Comparison of ENCODE assay signal across 1 cellular context in the genomic region with DNA sequence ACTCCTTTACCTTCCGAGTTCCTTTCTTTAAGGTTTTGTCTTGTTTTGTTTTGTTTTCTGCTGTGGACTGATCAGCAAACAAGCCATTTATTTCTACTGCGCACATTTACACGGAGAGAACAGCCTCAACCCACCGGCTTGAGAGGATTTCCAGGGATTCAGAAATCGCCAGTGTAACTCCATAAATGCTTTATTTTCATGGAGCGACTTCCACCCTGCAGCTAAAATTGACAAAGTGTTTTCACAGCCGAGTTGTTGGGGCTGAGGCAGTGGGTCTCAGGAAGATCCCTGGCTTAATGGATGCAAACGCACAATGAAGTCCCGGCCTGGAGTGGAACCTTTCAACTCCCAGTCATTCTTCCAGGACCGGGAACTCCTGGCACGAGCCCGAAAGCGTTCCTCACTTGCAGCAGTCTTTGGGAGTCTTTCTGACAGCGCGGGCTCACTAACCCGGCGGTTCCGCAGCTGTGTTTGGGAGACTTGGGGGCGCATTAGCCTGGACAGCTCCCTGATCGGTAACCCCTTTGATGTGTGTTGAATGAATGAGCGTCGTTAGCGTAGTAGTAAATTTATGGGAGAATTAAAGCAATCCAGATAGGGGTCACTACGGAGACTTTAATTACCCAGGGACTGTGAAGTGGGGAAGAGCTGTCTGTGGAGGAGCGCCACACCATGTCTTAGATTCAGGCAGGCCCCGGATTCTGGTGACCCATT.
TF ChIP-seq lines count a peak whose summit lies in the region.

No MANE protein-coding gene starts in this region.

TF ChIP-seq in WTC11, 78 proteins besides CTCF, POLR2A, EP300 and RAD21 (continued from another document):
- TF ChIP-seq, protein P1, sequence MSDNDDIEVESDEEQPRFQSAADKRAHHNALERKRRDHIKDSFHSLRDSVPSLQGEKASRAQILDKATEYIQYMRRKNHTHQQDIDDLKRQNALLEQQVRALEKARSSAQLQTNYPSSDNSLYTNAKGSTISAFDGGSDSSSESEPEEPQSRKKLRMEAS (CRISPR knock-in tag; IDR thresholded peaks at IDR 0.05), result peak; percentile 43
- TF ChIP-seq FOXP4 (CRISPR knock-in tag; IDR thresholded peaks at IDR 0.05) (no peak), ATF2 (CRISPR knock-in tag; IDR thresholded peaks at IDR 0.05; ENCODE audit: borderline replicate concordance, low read depth) (no peak), USF2 (CRISPR knock-in tag; IDR thresholded peaks at IDR 0.05) (no peak), SMAD4 (CRISPR knock-in tag; IDR thresholded peaks at IDR 0.05) (no peak), ZBTB43 (CRISPR knock-in tag; IDR thresholded peaks at IDR 0.05) (no peak), TCF7 (CRISPR knock-in tag; IDR thresholded peaks at IDR 0.05; ENCODE audit: low read depth) (no peak), SMAD3 (CRISPR knock-in tag; IDR thresholded peaks at IDR 0.05; ENCODE audit: borderline replicate concordance) (no peak), NFYB (CRISPR knock-in tag; conservative IDR thresholded peaks at IDR 0.05; ENCODE audit: low read depth) (no peak), OVOL2 (CRISPR knock-in tag; IDR thresholded peaks at IDR 0.05; ENCODE audit: borderline replicate concordance) (no peak), ESRRA (CRISPR knock-in tag; IDR thresholded peaks at IDR 0.05; ENCODE audit: borderline replicate concordance) (no peak), ATF3 (CRISPR knock-in tag; conservative IDR thresholded peaks at IDR 0.05) (no peak), ZNF317 (CRISPR knock-in tag; IDR thresholded peaks at IDR 0.05; ENCODE audit: borderline replicate concordance, low read depth) (no peak), IRF2 (CRISPR knock-in tag; IDR thresholded peaks at IDR 0.05; ENCODE audit: borderline replicate concordance, low read depth) (no peak)
